19 cellular contexts compared by ENCODE assay signal in the genomic region with DNA sequence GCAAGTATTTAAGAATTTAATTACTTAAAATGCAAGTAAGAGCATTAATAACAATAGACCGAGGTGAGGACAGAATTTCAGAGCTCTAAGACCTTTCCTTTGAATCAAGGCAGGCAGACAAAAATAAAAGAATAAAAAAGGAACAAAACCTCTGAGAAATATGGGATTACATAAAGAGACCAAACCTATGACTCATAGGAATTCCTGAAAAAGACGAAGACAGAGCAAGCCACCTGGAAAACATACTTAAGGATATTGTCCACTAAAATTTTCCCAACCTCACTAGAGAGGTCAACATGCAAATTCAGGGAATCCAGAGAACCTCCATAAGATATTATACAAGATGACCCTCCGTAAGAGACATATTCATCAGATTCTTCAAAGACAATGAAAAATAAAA.
DNase-seq lines count a peak whose midpoint lies in the region; ATAC-seq, FAIRE-seq and TF ChIP-seq lines count a peak whose summit lies in the region.
"Had no signal": no experiment of that assay in that cellular context is flagged by ENCODE, and none has a peak within 500 bp of the region (broad histone marks: within the 10 kb centered on the region; RNA-seq: fewer than 3 reads in every experiment).

No MANE protein-coding gene starts in this region.

- no peak for TF ChIP-seq CTCF in bronchial epithelial cell (IDR thresholded peaks at IDR 0.05; ENCODE audit: insufficient read depth, low read length, severe bottlenecking)
- no peak for TF ChIP-seq CTCF in left ventricle myocardium inferior (IDR thresholded peaks at IDR 0.05; ENCODE audit: borderline replicate concordance)

- H3K27me3 ChIP-seq in bronchial epithelial cell (ENCODE audit: control insufficient read depth, insufficient read depth, low read length) (no peaks in the 10 kb centered on the region), left ventricle myocardium inferior (ENCODE audit: low read depth) (no peaks in the 10 kb centered on the region)
- H3K27me3 ChIP-seq: Peyer's patch had no signal

- no peaks in the 10 kb centered on the region for H3K36me3 ChIP-seq in bronchial epithelial cell (ENCODE audit: control insufficient read depth, insufficient read depth, low read length)
- H3K36me3 ChIP-seq in left ventricle myocardium inferior: no peaks in the 10 kb centered on the region
- H3K36me3 ChIP-seq: Peyer's patch had no signal

- ATAC-seq in HG03469 (IDR thresholded peaks at IDR 0.05; ENCODE audit: unreplicated experiment): no peak

- no peaks in the 10 kb centered on the region for H3K4me1 ChIP-seq in left ventricle myocardium inferior
- H3K4me1 ChIP-seq: Peyer's patch had no signal

- no peak for FAIRE-seq in bronchial epithelial cell (lab: Jason Lieb, UNC)
- FAIRE-seq: D721Med, GM12892, HTR-8/SVneo had no signal

- H3K27ac ChIP-seq in left ventricle myocardium inferior (replicated peaks): no peak overlapping the region
- H3K27ac ChIP-seq: Peyer's patch, SK-N-MC had no signal

- intact Hi-C loops in left ventricle myocardium inferior (cut with micrococcal nuclease): no loop called here

- H3K9me3 ChIP-seq in left ventricle myocardium inferior (replicated peaks): no peaks in the 10 kb centered on the region
- H3K9me3 ChIP-seq: Peyer's patch had no signal

- DNase-seq in ELR (ENCODE audit: low read depth) (peak; percentile 9), NCI-H226 (peak; percentile 41), bronchial epithelial cell (ENCODE audit: low read depth) (peak; percentile 26), kidney tubule cell (ENCODE audit: low spot score) (peak; percentile 28), NCI-H2171 (lab: John Stamatoyannopoulos, UW) (no peak), left ventricle myocardium inferior (no peak)
- DNase-seq: CD8-positive, alpha-beta memory T cell; DND-41; H7; NCI-H1092; NCI-H2227 treated with DMSO at 0.1 percent for 48 hours; NCI-H524 treated with DMSO at 0.1 percent for 48 hours; Peyer's patch; Right ventricle myocardium superior had no signal

- no peak overlapping the region for H3K4me3 ChIP-seq in bronchial epithelial cell (ENCODE audit: low read depth, low read length)
- H3K4me3 ChIP-seq in left ventricle myocardium inferior: no peak overlapping the region
- H3K4me3 ChIP-seq: Peyer's patch, SK-N-MC had no signal

Comparison
In these comparisons a context has a peak if more than half of its experiments do, and no peak if none do; other contexts are left out.
1. DNase-seq: peak in ELR (single experiment), NCI-H226 (single experiment), bronchial epithelial cell (single experiment) and kidney tubule cell (single experiment); none in NCI-H2171 (single experiment) and left ventricle myocardium inferior (single experiment).